In the genomic region with DNA sequence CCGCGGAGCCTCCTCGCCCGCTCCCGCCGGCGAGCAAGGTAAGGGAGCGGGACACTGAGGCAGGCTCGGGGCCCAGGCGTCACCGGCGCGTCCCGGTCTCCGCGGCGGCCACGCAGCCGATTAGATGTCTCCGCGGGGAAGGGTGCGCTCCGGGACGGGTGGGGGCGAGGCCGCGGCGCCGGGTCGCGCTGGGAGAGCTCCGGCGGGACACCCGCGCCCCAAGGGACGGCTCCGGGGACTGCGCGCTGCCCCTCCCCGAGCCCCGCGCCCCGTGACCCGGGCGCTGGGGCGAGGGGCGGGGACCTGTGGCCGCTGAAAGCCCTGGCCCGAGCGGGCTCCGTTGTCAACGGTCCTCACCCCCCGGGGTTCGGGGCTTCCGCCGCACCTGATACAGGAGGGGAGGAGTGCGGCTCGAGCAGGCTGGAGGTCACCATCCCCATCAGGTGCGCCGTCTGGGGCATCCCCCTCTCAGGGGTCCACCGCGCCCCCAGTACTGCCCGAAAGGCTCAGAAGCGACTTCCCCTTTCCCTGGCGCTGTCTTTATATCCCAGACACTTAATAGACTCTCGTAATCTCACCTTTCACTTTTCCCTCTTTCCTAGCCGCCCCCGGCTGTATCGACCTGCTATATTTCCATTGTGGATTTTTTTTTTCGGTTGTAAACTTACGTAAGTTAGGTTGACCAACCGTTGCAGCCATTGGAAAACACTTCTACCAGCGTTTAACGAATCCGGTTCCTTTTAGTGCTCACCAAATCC, we compare ENCODE assay signal across 1 cellular context.
TF ChIP-seq lines count a peak whose summit lies in the region.

No MANE protein-coding gene starts in this region.

TF ChIP-seq in SK-N-SH, 30 proteins besides CTCF, POLR2A, EP300 and RAD21 (continued from another document):
- TF ChIP-seq JUND (IDR thresholded peaks at IDR 0.05): no peak
- no peak; the same call in 1 of the 2 replicates for TF ChIP-seq MXI1 (IDR thresholded peaks at IDR 0.05; ENCODE audit: low read depth, low read length)
TF ChIP-seq in SK-N-SH: peak in this region for 0.
